Comparison of ENCODE assay signal across 9 cellular contexts in genomic region chr4:89101256-89102161, GRCh38. TPM values are rescaled to one million over a fixed set of nuclear protein-coding genes. Genes with fewer than 3 reads are reported as not detected.
A peak's percentile ranks its signal among the peaks of the same experiment; 100 is the strongest.
DNase-seq lines count a peak whose midpoint lies in the region; ATAC-seq, FAIRE-seq and TF ChIP-seq lines count a peak whose summit lies in the region.
"Had no signal": no experiment of that assay in that cellular context is flagged by ENCODE, and none has a peak within 500 bp of the region (broad histone marks: within the 10 kb centered on the region; RNA-seq: fewer than 3 reads in every experiment).

No MANE protein-coding gene starts in this region.

- H3K27ac Mint-ChIP-seq in T-helper 2 cell treated with Interferon-gamma antibody and Interleukin-4, amounts not matched to agents 5 μg/mL and 100 μg/mL, for 36 hours, result no peak overlapping the region
- H3K27ac Mint-ChIP-seq in CD4-positive, alpha-beta T cell, result no peak overlapping the region

- TF ChIP-seq RAD21 in GM12878 (IDR thresholded peaks at IDR 0.05; ENCODE audit: insufficient read depth, low read depth, low read length), result no peak

- H2AFZ ChIP-seq in GM12878 (ENCODE audit: control insufficient read depth, low read depth, low read length), result peak overlapping the region; percentile 85

- peak overlapping the region; percentile 10; the same call in 1 of the 2 replicates for H3K4me3 ChIP-seq in GM12878
- H3K4me3 ChIP-seq: SK-N-MC had no signal

- POLR2A ChIA-PET in GM12878 (lab: Charles Lee), result interaction anchor here (0.7 to 3.5 kb wide), 3 partner anchors 32 to 48 kb away, joined by 3 to 15 read pairs (median 6); partner anchors contain the start of gene FAM13A
- POLR2A ChIA-PET in CD4-positive, alpha-beta T cell (lab: Charles Lee), result no interaction called here

- H3K4me1 Mint-ChIP-seq in T-helper 2 cell treated with Interferon-gamma antibody and Interleukin-4, amounts not matched to agents 5 μg/mL and 100 μg/mL, for 36 hours (ENCODE audit: low read depth), result peaks cover 3% of the 10 kb centered on the region
- H3K4me1 Mint-ChIP-seq in CD4-positive, alpha-beta T cell (ENCODE audit: low read depth), result no peaks in the 10 kb centered on the region

- H4K20me1 ChIP-seq in GM12878 (ENCODE audit: control insufficient read depth, insufficient read depth), result no peaks in the 10 kb centered on the region

- ATAC-seq in GM18508 (IDR thresholded peaks at IDR 0.05; ENCODE audit: insufficient read depth, unreplicated experiment), result peak; percentile 85
- peak; percentile 93 for ATAC-seq in GM19463 (IDR thresholded peaks at IDR 0.05; ENCODE audit: unreplicated experiment)
- ATAC-seq in HG03095 (IDR thresholded peaks at IDR 0.05; ENCODE audit: unreplicated experiment), result peak; percentile 94
- peak; percentile 98 for ATAC-seq in GM12878
- no peak for ATAC-seq in CD4-positive, alpha-beta T cell (ENCODE audit: poor library complexity)

- peak; percentile 95 for FAIRE-seq in GM12878 (lab: Jason Lieb, UNC)

- no peaks in the 10 kb centered on the region for H3K79me2 ChIP-seq in GM12878 (ENCODE audit: control insufficient read depth, insufficient read depth, low read length)

- peak; percentile 48 to 53; a peak in 1 of 4 replicates for TF ChIP-seq EP300 in GM12878 (IDR thresholded peaks at IDR 0.05; ENCODE audit: borderline replicate concordance in 1 of 2, control insufficient read depth in 1 of 2, low read depth in 2 of 2, low read length in 2 of 2)

- no peaks in the 10 kb centered on the region; the same call in 1 of the 3 replicates for H3K9me3 ChIP-seq in GM12878 (replicated peaks; ENCODE audit: control insufficient read depth, insufficient read depth, low read length)
- H3K9me3 ChIP-seq in CD4-positive, alpha-beta T cell (ENCODE audit: control insufficient read depth, low read length), result no peaks in the 10 kb centered on the region

- no peak for TF ChIP-seq POLR2A in GM12878 (IDR thresholded peaks at IDR 0.05; ENCODE audit: low read depth, low read length)

- SMC1A ChIA-PET in GM12878 (lab: Charles Lee; ENCODE audit: uncharacterized antibody, unreplicated experiment), result interaction anchor here (0.6 to 6.6 kb wide), 15 partner anchors 10 to 489 kb away, joined by 3 to 58 read pairs (median 4); partner anchors contain the start of genes FAM13A and TIGD2

- no peaks in the 10 kb centered on the region for H3K27me3 ChIP-seq in GM12878 (replicated peaks in 1 of 2; ENCODE audit: control insufficient read depth in 2 of 2, insufficient read depth in 2 of 2, low read length in 1 of 2)
- no peaks in the 10 kb centered on the region for H3K27me3 ChIP-seq in CD4-positive, alpha-beta T cell (ENCODE audit: control insufficient read depth, insufficient read depth, low read length)

- peaks cover 3% of the 10 kb centered on the region for H3K27me3 Mint-ChIP-seq in T-helper 2 cell treated with Interferon-gamma antibody and Interleukin-4, amounts not matched to agents 5 μg/mL and 100 μg/mL, for 36 hours (ENCODE audit: low read depth)
- peaks cover 10% of the 10 kb centered on the region for H3K27me3 Mint-ChIP-seq in CD4-positive, alpha-beta T cell

- no peaks in the 10 kb centered on the region for H3K36me3 Mint-ChIP-seq in T-helper 2 cell treated with Interferon-gamma antibody and Interleukin-4, amounts not matched to agents 5 μg/mL and 100 μg/mL, for 36 hours (ENCODE audit: low read depth)
- H3K36me3 Mint-ChIP-seq in CD4-positive, alpha-beta T cell (ENCODE audit: low read depth), result no peaks in the 10 kb centered on the region

- 13% methylated on average over 11 of the region's 11 CpGs for WGBS in GM12878 (ENCODE audit: insufficient coverage, insufficient replicate concordance, low lambda C conversion rate, missing lambda C conversion rate)

- no TSS peak for BruUV-seq in GM12878 (replicated peaks; lab: Mats Ljungman, UMichigan)

- H3K27ac ChIP-seq in GM12878 (ENCODE audit: control insufficient read depth, insufficient read depth), result peak overlapping the region; percentile 95
- H3K27ac ChIP-seq in CD4-positive, alpha-beta T cell (ENCODE audit: low read depth, low read length), result no peak overlapping the region
- H3K27ac ChIP-seq: SK-N-MC had no signal

- peak; percentile 86 for DNase-seq in GM12878 (ENCODE audit: low read depth, low spot score)
- DNase-seq in AG08396 (ENCODE audit: low spot score), result no peak
- DNase-seq in T-helper 2 cell treated with Interferon-gamma antibody and Interleukin-4, amounts not matched to agents 5 μg/mL and 100 μg/mL, for 36 hours (ENCODE audit: low spot score), result no peak
- no peak for DNase-seq in NCI-H2081 (lab: John Stamatoyannopoulos, UW)
- DNase-seq in CD4-positive, alpha-beta T cell, result no peak

- no peaks in the 10 kb centered on the region for H3K36me3 ChIP-seq in GM12878 (ENCODE audit: control insufficient read depth in 2 of 2, insufficient read depth in 2 of 2, low read length in 1 of 2)

- H3K4me3 Mint-ChIP-seq in T-helper 2 cell treated with Interferon-gamma antibody and Interleukin-4, amounts not matched to agents 5 μg/mL and 100 μg/mL, for 36 hours, result no peak overlapping the region
- H3K4me3 Mint-ChIP-seq in CD4-positive, alpha-beta T cell, result no peak overlapping the region

- H3K9me3 Mint-ChIP-seq in T-helper 2 cell treated with Interferon-gamma antibody and Interleukin-4, amounts not matched to agents 5 μg/mL and 100 μg/mL, for 36 hours, result no peaks in the 10 kb centered on the region
- no peaks in the 10 kb centered on the region for H3K9me3 Mint-ChIP-seq in CD4-positive, alpha-beta T cell

- intact Hi-C loops in GM12878 (cut with micrococcal nuclease; ENCODE audit: unreplicated experiment), result loop anchor here (2.0 kb wide), 1 partner anchor 21 kb away; no protein-coding TSS in a partner anchor
- intact Hi-C loops in CD4-positive, alpha-beta T cell (cut with DNase I, micrococcal nuclease), result loop anchor here in 1 of 2 experiments (5.0 kb wide), 1 partner anchor 284 kb away; no protein-coding TSS in a partner anchor

- TF ChIP-seq CTCF in GM12878 (IDR thresholded peaks at IDR 0.05 in 2 of 3, conservative IDR thresholded peaks at IDR 0.05 in 1 of 3; ENCODE audit: control insufficient read depth in 2 of 3, extremely low read depth in 1 of 3, insufficient read depth in 1 of 3, low read depth in 3 of 3, low read length in 3 of 3), result no peak
- TF ChIP-seq CTCF in CD4-positive, alpha-beta T cell (IDR thresholded peaks at IDR 0.05), result no peak

- peak overlapping the region; percentile 63; the same call in 1 of the 2 replicates for H3K9ac ChIP-seq in GM12878 (ENCODE audit: control insufficient read depth, insufficient read depth, low read length)

- in situ Hi-C loops in GM12878 (cut with MboI), result no loop called here

- H3K4me2 ChIP-seq in GM12878 (ENCODE audit: control insufficient read depth, insufficient read depth), result peak overlapping the region; percentile 84

- peaks cover 7% of the 10 kb centered on the region for H3K4me1 ChIP-seq in GM12878 (ENCODE audit: control insufficient read depth, insufficient read depth, low read length)

- CTCF ChIA-PET in GM12878 (lab: Yijun Ruan, JAX), result interaction anchor here (0.7 to 3.7 kb wide), 11 partner anchors 11 to 562 kb away, joined by 3 to 9 read pairs (median 3); partner anchors contain the start of gene FAM13A
- CTCF ChIA-PET in CD4-positive, alpha-beta T cell (lab: Charles Lee), result interaction anchor here (1.6 kb wide), 1 partner anchor 34 kb away, joined by 3 read pairs; no protein-coding TSS in a partner anchor

- RAD21 ChIA-PET in GM12878 (lab: Charles Lee; ENCODE audit: unreplicated experiment), result interaction anchor here (0.6 to 2.1 kb wide), 11 partner anchors 10 to 283 kb away, joined by 3 to 40 read pairs (median 6); partner anchors contain the start of genes FAM13A and TIGD2

RNA-seq across cellular contexts. Expression of gene TIGD2, which starts 9.8 kb away (rescaled TPM):
- total RNA-seq in GM12878 (2013; cell fraction: nucleolus; rRNA removed), result 17.5 and 18.1 TPM in 2 replicates
- total RNA-seq in GM12878 (2014; rRNA removed) (6.6 and 8.1 TPM in 2 replicates), GM12878 (2014; rRNA removed; fragmentation: Illumina TruSeq; extraction: Trizol) (8.4 and 9.0 TPM in 2 replicates), GM12878 (2021) (5.5 and 6.0 TPM in 2 replicates)
- 2.6 TPM for polyA plus RNA-seq in GM12878 (2011; ENCODE audit: low read depth)
- polyA plus RNA-seq in GM12878 (2011; rRNA removed) (3.6 and 4.6 TPM in 2 replicates), GM12878 (2014; fragmentation: Illumina TruSeq; extraction: Trizol) (7.9 and 8.7 TPM in 2 replicates), GM12878 (2014; fragmentation: Nextera tagmentation; extraction: Ambion mirVana) (1 to 10 TPM; 2.4 to 3.6 TPM), GM12878 (2014; rRNA removed) (3.9 and 4.1 TPM in 2 replicates), GM12878 (2016; fragmentation: Nextera tagmentation; extraction: Ambion mirVana) (1 to 10 TPM; 4.5 to 5.8 TPM)
- 1.3 and 2.1 TPM in 2 replicates for polyA plus RNA-seq in GM12878 (2011; cell fraction: cytosol; rRNA removed)
- 6.0 and 6.2 TPM in 2 replicates for polyA plus RNA-seq in GM12878 (2011; cell fraction: nucleus; rRNA removed)
- polyA plus RNA-seq in GM12878 (2012), result 3.2 and 3.3 TPM in 2 replicates
- polyA minus RNA-seq in GM12878 (2011; rRNA and poly(A)+ RNA removed), result 2.3 and 4.5 TPM in 2 replicates
- polyA minus RNA-seq in GM12878 (2011; cell fraction: cytosol; rRNA and poly(A)+ RNA removed), result 1.5 and 2.1 TPM in 2 replicates
- polyA minus RNA-seq in GM12878 (2011; cell fraction: nucleus; rRNA and poly(A)+ RNA removed), result 6.4 and 9.3 TPM in 2 replicates
- total RNA-seq in CD4-positive, alpha-beta T cell, result 1 to 10 TPM; 3.3 to 3.9 TPM

RNA-seq across cellular contexts. Expression of gene FAM13A, which starts 44.5 kb away (rescaled TPM):
- total RNA-seq in GM12878 (2013; cell fraction: nucleolus; rRNA removed), result 84.2 and 89.6 TPM in 2 replicates
- total RNA-seq in GM12878 (2014; rRNA removed) (0.22 and 0.28 TPM in 2 replicates), GM12878 (2014; rRNA removed; fragmentation: Illumina TruSeq; extraction: Trizol) (0.27 and 0.32 TPM in 2 replicates), GM12878 (2021) (0.15 and 0.45 TPM in 2 replicates)
- 1.0 TPM for polyA plus RNA-seq in GM12878 (2011; ENCODE audit: low read depth)
- polyA plus RNA-seq in GM12878 (2011; rRNA removed) (1.8 and 2.8 TPM in 2 replicates), GM12878 (2014; fragmentation: Illumina TruSeq; extraction: Trizol) (0.31 and 0.48 TPM in 2 replicates), GM12878 (2014; fragmentation: Nextera tagmentation; extraction: Ambion mirVana) (under 1 TPM; 0.09 to 0.27 TPM), GM12878 (2014; rRNA removed) (0.05 and 0.08 TPM in 2 replicates), GM12878 (2016; fragmentation: Nextera tagmentation; extraction: Ambion mirVana) (under 1 TPM in 1 of 2 experiments, not detected in 1; 0.19 TPM)
- polyA plus RNA-seq in GM12878 (2011; cell fraction: cytosol; rRNA removed), result 0.69 and 1.3 TPM in 2 replicates
- polyA plus RNA-seq in GM12878 (2011; cell fraction: nucleus; rRNA removed), result 2.2 and 4.9 TPM in 2 replicates
- polyA plus RNA-seq in GM12878 (2012), result 1.5 and 1.6 TPM in 2 replicates
- 2.6 and 4.4 TPM in 2 replicates for polyA minus RNA-seq in GM12878 (2011; rRNA and poly(A)+ RNA removed)
- polyA minus RNA-seq in GM12878 (2011; cell fraction: cytosol; rRNA and poly(A)+ RNA removed), result 1.2 and 2.0 TPM in 2 replicates
- 4.5 and 6.8 TPM in 2 replicates for polyA minus RNA-seq in GM12878 (2011; cell fraction: nucleus; rRNA and poly(A)+ RNA removed)
- total RNA-seq in CD4-positive, alpha-beta T cell, result 10 to 100 TPM in 1 of 2 experiments, 1 to 10 TPM in 1; 9.6 to 10.2 TPM
